Comparison of ENCODE assay signal across 15 cellular contexts in the genomic region with DNA sequence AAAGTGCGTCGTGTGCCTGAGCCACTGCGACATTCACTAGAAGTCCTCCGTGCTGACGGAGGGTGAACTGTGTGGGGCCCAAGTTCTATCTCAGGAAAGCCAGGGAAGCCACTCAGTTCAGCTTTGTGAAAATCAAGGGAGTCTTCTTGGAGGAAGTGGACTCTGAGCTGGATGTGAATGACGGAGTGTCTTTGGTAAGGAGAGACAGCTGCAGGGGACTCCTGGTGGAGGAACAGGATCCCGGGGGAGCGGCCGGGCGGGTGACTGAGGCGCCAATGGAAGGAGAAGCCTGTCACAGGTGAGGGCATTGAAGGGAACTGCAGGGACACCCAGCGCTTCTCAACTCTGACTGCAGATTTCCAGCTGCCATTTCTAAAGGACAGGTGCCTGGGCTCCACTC.
DNase-seq lines count a peak whose midpoint lies in the region; ATAC-seq and TF ChIP-seq lines count a peak whose summit lies in the region.
"Had no signal": no experiment of that assay in that cellular context is flagged by ENCODE, and none has a peak within 500 bp of the region (broad histone marks: within the 10 kb centered on the region; RNA-seq: fewer than 3 reads in every experiment).

No MANE protein-coding gene starts in this region.

- TF ChIP-seq CTCF in Peyer's patch (IDR thresholded peaks at IDR 0.05) (no peak), smooth muscle cell (IDR thresholded peaks at IDR 0.05; ENCODE audit: borderline replicate concordance, insufficient read depth, poor library complexity, severe bottlenecking) (no peak)

- H4K20me1 ChIP-seq in smooth muscle cell (ENCODE audit: low read depth): no peaks in the 10 kb centered on the region

- ATAC-seq in Right ventricle myocardium inferior (no peak), HG03025 (IDR thresholded peaks at IDR 0.05; ENCODE audit: low FRiP score, unreplicated experiment) (no peak)

- WGBS in smooth muscle cell (ENCODE audit: low lambda C conversion rate): 60% methylated on average over 12 of the region's 12 CpGs

- H3K4me1 ChIP-seq in Peyer's patch (no peaks in the 10 kb centered on the region), smooth muscle cell (ENCODE audit: low read depth) (no peaks in the 10 kb centered on the region)

- H3K4me2 ChIP-seq in smooth muscle cell: peak overlapping the region; percentile 9

- H3K79me2 ChIP-seq in smooth muscle cell (ENCODE audit: low read depth): no peaks in the 10 kb centered on the region

- no peak overlapping the region for H3K9ac ChIP-seq in smooth muscle cell (ENCODE audit: low read depth)

- H3F3A ChIP-seq in smooth muscle cell (ENCODE audit: low read depth): no peaks in the 10 kb centered on the region

- H3K9me3 ChIP-seq in Peyer's patch: no peaks in the 10 kb centered on the region
- no peaks in the 10 kb centered on the region for H3K9me3 ChIP-seq in smooth muscle cell (replicated peaks; ENCODE audit: low read depth)

- DNase-seq in cardiac septum (ENCODE audit: low spot score) (peak; percentile 70), Right ventricle myocardium inferior (ENCODE audit: missing footprints) (no peak), Peyer's patch (peak in 2 of 3 donors; percentile 10 to 33), left kidney (ENCODE audit: low read depth, low spot score) (peak; percentile 46), smooth muscle cell (lab: John Stamatoyannopoulos, UW; ENCODE audit: unreplicated experiment) (no peak), NCI-H146 (lab: John Stamatoyannopoulos, UW) (no peak), SKM-1 treated with dmso at 0.1 percent for 144 hours (lab: John Stamatoyannopoulos, UW; ENCODE audit: unreplicated experiment) (no peak)
- DNase-seq: Calu3; CD4-positive, CD25-positive, alpha-beta regulatory T cell; MM.1S; NCI-H1105; NCI-H187; NCI-H774; SHP77 treated with DMSO at 0.1 percent for 48 hours had no signal

- H3K36me3 ChIP-seq in Peyer's patch (no peaks in the 10 kb centered on the region), smooth muscle cell (ENCODE audit: low read depth) (no peaks in the 10 kb centered on the region)

- H3K27me3 ChIP-seq in Peyer's patch (no peaks in the 10 kb centered on the region), smooth muscle cell (ENCODE audit: low read depth) (no peaks in the 10 kb centered on the region)

- TF ChIP-seq POLR2A in Peyer's patch (IDR thresholded peaks at IDR 0.05): no peak

- H2AFZ ChIP-seq in smooth muscle cell (ENCODE audit: low read depth): no peak overlapping the region

- H3K27ac ChIP-seq in Peyer's patch: no peak overlapping the region
- peak overlapping the region; percentile 75 for H3K27ac ChIP-seq in smooth muscle cell (ENCODE audit: low read depth)

- no peak overlapping the region for H3K4me3 ChIP-seq in Peyer's patch
- H3K4me3 ChIP-seq in smooth muscle cell: no peak overlapping the region

- intact Hi-C loops in cardiac septum (cut with DNase I): no loop called here
- intact Hi-C loops in Right ventricle myocardium inferior (cut with DNase I): no loop called here

Comparison
In these comparisons a context has a peak if more than half of its experiments do, and no peak if none do; other contexts are left out.
1. DNase-seq: peak in cardiac septum (single experiment), Peyer's patch (2 of 3) and left kidney (single experiment); none in Right ventricle myocardium inferior (single experiment), smooth muscle cell (single experiment), NCI-H146 (single experiment) and SKM-1 treated with dmso at 0.1 percent for 144 hours (single experiment).